Comparison of ENCODE assay signal across 8 cellular contexts in the genomic region with DNA sequence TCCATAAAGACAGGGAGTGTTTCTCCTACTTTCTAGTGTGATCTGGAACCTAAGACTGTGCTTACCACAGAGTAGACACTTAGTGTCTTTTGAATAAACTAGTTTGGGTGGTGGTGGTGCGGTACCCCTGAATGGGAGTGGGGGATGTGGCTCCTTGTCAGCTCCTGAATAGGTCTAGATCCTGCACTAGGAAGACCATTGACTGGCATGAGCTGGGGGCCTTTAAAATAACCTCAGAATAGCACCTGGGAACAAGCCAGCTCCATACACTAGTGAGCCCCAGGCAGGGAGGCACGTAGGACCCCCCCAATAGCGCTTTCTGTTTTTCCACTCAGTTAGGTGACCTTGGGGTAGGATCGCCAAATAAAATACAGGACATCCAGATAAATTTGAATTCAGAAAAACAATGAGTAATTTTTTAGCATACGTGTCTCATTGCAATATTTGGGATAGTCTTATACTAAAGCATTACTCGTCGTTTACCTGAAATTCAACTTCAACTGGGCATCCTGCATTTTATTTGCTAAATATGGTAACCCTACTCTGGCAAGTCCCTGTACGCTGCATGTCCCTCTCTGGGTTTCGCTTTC. TPM values are rescaled to one million over a fixed set of nuclear protein-coding genes. Genes with fewer than 3 reads are reported as not detected.
DNase-seq lines count a peak whose midpoint lies in the region; ATAC-seq, FAIRE-seq and TF ChIP-seq lines count a peak whose summit lies in the region.

No MANE protein-coding gene starts in this region.

- H4K20me1 ChIP-seq in K562 (replicated peaks; ENCODE audit: control insufficient read depth, insufficient read depth, low read length) = no peaks in the 10 kb centered on the region

- intact Hi-C loops in activated naive CD4-positive, alpha-beta T cell treated with anti-CD3 and anti-CD28 coated beads for 36 hours (cut with micrococcal nuclease) = loop anchor here (2.0 kb wide), 3 partner anchors 146 to 310 kb away; a partner anchor contains a TSS
- intact Hi-C loops in K562 (cut with micrococcal nuclease) = no loop called here

- no peaks in the 10 kb centered on the region for H3K9me1 ChIP-seq in K562 (ENCODE audit: control insufficient read depth, insufficient read depth, low read length)

- CTCF ChIA-PET in activated naive CD4-positive, alpha-beta T cell treated with anti-CD3 and anti-CD28 coated beads for 36 hours (lab: Charles Lee) = interaction anchor here (0.5 to 2.0 kb wide), 19 partner anchors 8 to 622 kb away, joined by 3 to 6 read pairs (median 4); a partner anchor contains a TSS
- CTCF ChIA-PET in K562 (lab: Yijun Ruan, JAX; ENCODE audit: low intra/inter-chr PET ratio) = interaction anchor here (0.5 kb wide), 1 partner anchor 12 kb away, joined by 5 read pairs; no protein-coding TSS in a partner anchor

- ATAC-seq in K562 (no peak), memory B cell (ENCODE audit: low read depth) (peak; percentile 2), upper lobe of left lung (ENCODE audit: low FRiP score in 2 of 2) (no peak)

- H3K36me3 ChIP-seq in K562 (ENCODE audit: control insufficient read depth, insufficient read depth, low read length) (no peaks in the 10 kb centered on the region), upper lobe of left lung (no peaks in the 10 kb centered on the region)

- TSS peak; percentile 91 for BruUV-seq in K562 (replicated peaks; lab: Mats Ljungman, UMichigan)

- H3K79me2 ChIP-seq in K562 (ENCODE audit: control insufficient read depth, insufficient read depth, low read length) = no peaks in the 10 kb centered on the region

- in situ Hi-C loops in K562 (cut with MboI) = no loop called here

- POLR2A ChIA-PET in K562 (lab: Yijun Ruan, JAX) = interaction anchor here (0.6 to 1.7 kb wide), 10 partner anchors 9 to 1073 kb away, joined by 3 to 5 read pairs (median 3); no protein-coding TSS in a partner anchor

- TF ChIP-seq POLR2A in K562 (conservative IDR thresholded peaks at IDR 0.05) (no peak), upper lobe of left lung (IDR thresholded peaks at IDR 0.05) (no peak)

- H2AFZ ChIP-seq in K562 (ENCODE audit: low read depth, low read length) = peak overlapping the region; percentile 96

- FAIRE-seq in K562 (lab: Jason Lieb, UNC) = no peak

- H3K36me3 Mint-ChIP-seq in activated naive CD4-positive, alpha-beta T cell treated with anti-CD3 and anti-CD28 coated beads for 36 hours (ENCODE audit: low read depth) = peaks cover 9% of the 10 kb centered on the region
- H3K36me3 Mint-ChIP-seq in memory B cell = peaks cover 12% of the 10 kb centered on the region

- H3K4me3 ChIP-seq in K562 = peak overlapping the region; percentile 44
- peak overlapping the region; percentile 60 to 72 (median 62) for H3K4me3 ChIP-seq in upper lobe of left lung

- H3K9me3 ChIP-seq in K562 (replicated peaks; ENCODE audit: control insufficient read depth, insufficient read depth, low read depth, low read length) = peaks cover 2% of the 10 kb centered on the region; the same call in 1 of the 2 replicates
- no peaks in the 10 kb centered on the region for H3K9me3 ChIP-seq in upper lobe of left lung

- 47% methylated on average over 9 of the region's 9 CpGs for WGBS in K562 (ENCODE audit: insufficient coverage, low coverage, missing lambda C conversion rate)
- 32 to 33% methylated on average over 8 to 9 of the region's 9 CpGs for WGBS in upper lobe of left lung, 2 donors

- H3K27me3 Mint-ChIP-seq in activated naive CD4-positive, alpha-beta T cell treated with anti-CD3 and anti-CD28 coated beads for 36 hours (ENCODE audit: low read depth) = no peaks in the 10 kb centered on the region
- no peaks in the 10 kb centered on the region for H3K27me3 Mint-ChIP-seq in memory B cell

- peaks cover 2% of the 10 kb centered on the region for H3K9me3 Mint-ChIP-seq in activated naive CD4-positive, alpha-beta T cell treated with anti-CD3 and anti-CD28 coated beads for 36 hours
- H3K9me3 Mint-ChIP-seq in memory B cell = no peaks in the 10 kb centered on the region

- H3K4me3 Mint-ChIP-seq in activated naive CD4-positive, alpha-beta T cell treated with anti-CD3 and anti-CD28 coated beads for 36 hours = peak overlapping the region; percentile 94
- H3K4me3 Mint-ChIP-seq in memory B cell = peak overlapping the region; percentile 93

- TF ChIP-seq CTCF in K562 (IDR thresholded peaks at IDR 0.05 in 2 of 3, conservative IDR thresholded peaks at IDR 0.05 in 1 of 3; ENCODE audit: insufficient read depth in 2 of 3, low read depth in 1 of 3, low read length in 3 of 3) (no peak), upper lobe of left lung (IDR thresholded peaks at IDR 0.05) (no peak)

- H3K27ac ChIP-seq in K562 (ENCODE audit: extremely low read depth, low read depth, low read length) (peak overlapping the region; percentile 59; the same call in 2 of the 3 replicates), upper lobe of left lung (peak overlapping the region; percentile 69 to 90 (median 86))

- peak overlapping the region; percentile 52 to 68; a peak in 3 of 4 replicates for H3K9ac ChIP-seq in K562 (ENCODE audit: insufficient read depth in 1 of 2, low read depth in 2 of 2, low read length in 2 of 2)

- DNase-seq in activated naive CD4-positive, alpha-beta T cell treated with anti-CD3 and anti-CD28 coated beads for 36 hours = no peak
- DNase-seq in activated naive CD4-positive, alpha-beta T cell treated with Interleukin-2 at 50 U/mL for 16 hours = no peak
- DNase-seq in K562 (ENCODE audit: extremely low read depth in 1 of 4, low spot score in 3 of 4) (no peak), memory B cell (ENCODE audit: low spot score in 2 of 2) (no peak), upper lobe of left lung (no peak), LoVo (ENCODE audit: low spot score) (no peak), dermis blood vessel endothelial cell (no peak), kidney glomerular epithelial cell (lab: John Stamatoyannopoulos, UW) (no peak)

- peak overlapping the region; percentile 87 for H3K4me2 ChIP-seq in K562 (ENCODE audit: insufficient read depth, low read length)

- peak overlapping the region; percentile 91 for H3K27ac Mint-ChIP-seq in activated naive CD4-positive, alpha-beta T cell treated with anti-CD3 and anti-CD28 coated beads for 36 hours
- peak overlapping the region; percentile 92 for H3K27ac Mint-ChIP-seq in memory B cell

- H3K4me1 ChIP-seq in K562 (replicated peaks in 1 of 2; ENCODE audit: control insufficient read depth in 2 of 2, insufficient read depth in 2 of 2, low read length in 2 of 2) (peaks cover 0 to 4% of the 10 kb centered on the region in 2 experiments; a peak in 2 of 5 replicates), upper lobe of left lung (peaks cover 14 to 23% (median 16%) of the 10 kb centered on the region in 4 donors)

- peaks cover 39% of the 10 kb centered on the region for H3K4me1 Mint-ChIP-seq in activated naive CD4-positive, alpha-beta T cell treated with anti-CD3 and anti-CD28 coated beads for 36 hours (ENCODE audit: low read depth)
- peaks cover 14% of the 10 kb centered on the region for H3K4me1 Mint-ChIP-seq in memory B cell

- TF ChIP-seq EP300 in K562 (IDR thresholded peaks at IDR 0.05; ENCODE audit: low read length) = no peak
- no peak for TF ChIP-seq EP300 in upper lobe of left lung (IDR thresholded peaks at IDR 0.05)

- TF ChIP-seq RAD21 in K562 (CRISPR knock-in tag; conservative IDR thresholded peaks at IDR 0.05 in 1 of 2, IDR thresholded peaks at IDR 0.05 in 1 of 2) = no peak

- peaks cover 6% of the 10 kb centered on the region in 2 experiments; a peak in 3 of 5 replicates for H3K27me3 ChIP-seq in K562 (ENCODE audit: control insufficient read depth in 2 of 2, insufficient read depth in 2 of 2, low read length in 2 of 2)
- H3K27me3 ChIP-seq in upper lobe of left lung = no peaks in the 10 kb centered on the region

RNA-seq across cellular contexts. Expression of a gene that starts 45.6 kb away (rescaled TPM):
- 1 to 10 TPM; 1.5 to 1.6 TPM for total RNA-seq in activated naive CD4-positive, alpha-beta T cell treated with anti-CD3 and anti-CD28 coated beads for 36 hours
- total RNA-seq in K562 (2011; cell fraction: chromatin; rRNA removed; ENCODE audit: low replicate concordance) = 3.5 and 3.7 TPM in 2 replicates
- total RNA-seq in K562 (2011; cell fraction: nucleolus; rRNA removed) = 2.2 and 6.7 TPM in 2 replicates
- 1.5 and 3.9 TPM in 2 replicates for total RNA-seq in K562 (2011; cell fraction: nucleoplasm; rRNA removed)
- total RNA-seq in K562 (2014; rRNA removed) (0.61 and 0.91 TPM in 2 replicates), K562 (2014; rRNA removed; fragmentation: Illumina TruSeq; extraction: Trizol) (0.18 and 0.57 TPM in 2 replicates), K562 (2015; rRNA removed; fragmentation: Illumina TruSeq; extraction: Trizol) (0.14 and 0.23 TPM in 2 replicates), K562 (2021) (0.36 and 0.42 TPM in 2 replicates), upper lobe of left lung (1 to 10 TPM; 1.5 to 4.8 (median 2.8) TPM), dermis blood vessel endothelial cell (0.28 and 2.2 TPM in 2 replicates)
- polyA plus RNA-seq in K562 (2011; rRNA removed) (0.41 and 0.68 TPM in 2 replicates), K562 (2014; fragmentation: Illumina TruSeq; extraction: Trizol) (0.06 and 0.82 TPM in 2 replicates), K562 (2014; fragmentation: Nextera tagmentation; extraction: Ambion mirVana) (not detected), K562 (2014; rRNA removed) (0.22 and 0.56 TPM in 2 replicates)
- 0.41 and 0.57 TPM in 2 replicates for polyA plus RNA-seq in K562 (2011; cell fraction: cytosol; rRNA removed)
- polyA plus RNA-seq in K562 (2011; cell fraction: nucleus; rRNA removed) = 1.8 and 1.9 TPM in 2 replicates
- 0.65 and 1.1 TPM in 2 replicates for polyA plus RNA-seq in K562 (2012)
- 0.39 and 0.77 TPM in 2 replicates for polyA minus RNA-seq in K562 (2011; rRNA and poly(A)+ RNA removed)
- not detected in 2 replicates for polyA minus RNA-seq in K562 (2011; cell fraction: cytosol; rRNA and poly(A)+ RNA removed)
- polyA minus RNA-seq in K562 (2011; cell fraction: nucleus; rRNA and poly(A)+ RNA removed) = 1.2 and 2.2 TPM in 2 replicates

RNA-seq across cellular contexts. Expression of a gene that starts 55.3 kb away (rescaled TPM):
- total RNA-seq in activated naive CD4-positive, alpha-beta T cell treated with anti-CD3 and anti-CD28 coated beads for 36 hours = 1 to 10 TPM; 1.5 TPM
- total RNA-seq in K562 (2011; cell fraction: chromatin; rRNA removed; ENCODE audit: low replicate concordance) = 1.6 and 2.5 TPM in 2 replicates
- 1.4 and 2.3 TPM in 2 replicates for total RNA-seq in K562 (2011; cell fraction: nucleolus; rRNA removed)
- total RNA-seq in K562 (2011; cell fraction: nucleoplasm; rRNA removed) = 1.7 and 2.3 TPM in 2 replicates
- total RNA-seq in K562 (2014; rRNA removed) (0.94 and 1.5 TPM in 2 replicates), K562 (2014; rRNA removed; fragmentation: Illumina TruSeq; extraction: Trizol) (0.26 and 0.36 TPM in 2 replicates), K562 (2015; rRNA removed; fragmentation: Illumina TruSeq; extraction: Trizol) (0.22 and 0.60 TPM in 2 replicates), K562 (2021) (2.2 and 2.3 TPM in 2 replicates), upper lobe of left lung (10 to 100 TPM in 1 of 6 donors, 1 to 10 TPM in 5; 3.8 to 16.8 (median 5.5) TPM), dermis blood vessel endothelial cell (2.6 and 4.6 TPM in 2 replicates)
- polyA plus RNA-seq in K562 (2011; rRNA removed) (0.18 and 0.41 TPM in 2 replicates), K562 (2014; fragmentation: Illumina TruSeq; extraction: Trizol) (1.3 and 1.4 TPM in 2 replicates), K562 (2014; fragmentation: Nextera tagmentation; extraction: Ambion mirVana) (under 1 TPM; 0.27 to 0.62 TPM), K562 (2014; rRNA removed) (0.52 and 0.58 TPM in 2 replicates)
- polyA plus RNA-seq in K562 (2011; cell fraction: cytosol; rRNA removed) = 0.25 and 0.70 TPM in 2 replicates
- 0.83 and 2.1 TPM in 2 replicates for polyA plus RNA-seq in K562 (2011; cell fraction: nucleus; rRNA removed)
- 1.4 and 2.9 TPM in 2 replicates for polyA plus RNA-seq in K562 (2012)
- polyA minus RNA-seq in K562 (2011; rRNA and poly(A)+ RNA removed) = 0.11 and 0.15 TPM in 2 replicates
- 0.73 and 0.95 TPM in 2 replicates for polyA minus RNA-seq in K562 (2011; cell fraction: cytosol; rRNA and poly(A)+ RNA removed)
- 0.40 and 1.1 TPM in 2 replicates for polyA minus RNA-seq in K562 (2011; cell fraction: nucleus; rRNA and poly(A)+ RNA removed)
